Comparison of ENCODE assay signal across 10 cellular contexts in the genomic region with DNA sequence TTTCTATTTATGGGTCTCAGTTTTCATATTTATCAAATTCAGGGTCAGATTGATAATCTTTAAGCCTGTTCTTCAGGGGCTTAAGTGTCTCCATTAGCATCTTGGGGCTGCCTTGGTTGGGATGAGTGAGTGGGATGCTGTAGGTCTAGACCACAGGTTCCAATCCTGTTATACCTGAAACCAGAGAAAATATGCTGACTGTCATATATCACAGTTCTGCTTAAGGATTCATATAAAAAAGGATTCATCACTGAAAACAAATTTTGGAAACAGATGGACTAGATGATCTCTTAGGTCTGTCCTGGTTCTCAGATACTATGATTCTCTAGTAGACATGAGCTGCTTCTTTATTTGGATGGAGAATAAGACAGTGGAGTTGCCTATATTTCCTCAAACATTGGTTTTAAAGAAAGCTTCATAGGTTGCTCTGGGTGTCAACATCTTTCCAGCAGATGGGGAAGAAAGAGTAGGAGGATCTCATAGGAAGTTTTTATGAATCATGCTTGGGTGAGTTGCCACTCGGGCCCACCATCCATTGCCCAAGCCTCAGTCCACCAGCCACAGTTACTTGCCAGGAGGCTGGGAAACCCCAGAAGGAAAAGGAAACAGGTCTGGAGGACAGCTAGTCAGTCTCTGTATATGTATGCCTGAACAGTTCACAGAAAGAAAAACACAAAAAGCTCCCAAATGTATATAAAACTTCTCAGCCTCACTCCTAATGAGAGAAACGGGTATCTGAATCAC. TPM values are rescaled to one million over a fixed set of nuclear protein-coding genes. Genes with fewer than 3 reads are reported as not detected.
DNase-seq lines count a peak whose midpoint lies in the region; ATAC-seq and TF ChIP-seq lines count a peak whose summit lies in the region.
"Had no signal": no experiment of that assay in that cellular context is flagged by ENCODE, and none has a peak within 500 bp of the region (broad histone marks: within the 10 kb centered on the region; RNA-seq: fewer than 3 reads in every experiment).

No MANE protein-coding gene starts in this region.

- H3K4me3 ChIP-seq in AG10803 (ENCODE audit: low read length) (no peak overlapping the region), Peyer's patch (no peak overlapping the region)
- H3K4me3 ChIP-seq: coronary artery had no signal

- ATAC-seq in activated naive CD8-positive, alpha-beta T cell treated with anti-CD3 and anti-CD28 coated beads, Interleukin-2, amount 50 U/mL, for 24 hours = no peak
- ATAC-seq in HG03520 (IDR thresholded peaks at IDR 0.05; ENCODE audit: unreplicated experiment) (no peak), GM19351 (IDR thresholded peaks at IDR 0.05; ENCODE audit: unreplicated experiment) (no peak)

- H3K9me3 ChIP-seq in Peyer's patch = no peaks in the 10 kb centered on the region

- TF ChIP-seq CTCF in AG10803 (conservative IDR thresholded peaks at IDR 0.05; ENCODE audit: low read length) (no peak), Peyer's patch (IDR thresholded peaks at IDR 0.05) (no peak)

- peaks cover 6% of the 10 kb centered on the region for H3K9me3 Mint-ChIP-seq in activated naive CD8-positive, alpha-beta T cell treated with anti-CD3 and anti-CD28 coated beads, Interleukin-2, amount 50 U/mL, for 24 hours

- H3K27me3 ChIP-seq in Peyer's patch = no peaks in the 10 kb centered on the region

- H3K27ac ChIP-seq in Peyer's patch = no peak overlapping the region

- no peak for TF ChIP-seq POLR2A in Peyer's patch (IDR thresholded peaks at IDR 0.05)

- H3K4me1 ChIP-seq in Peyer's patch = peaks cover 0 to 8% (median 0%) of the 10 kb centered on the region in 4 donors

- peak overlapping the region; percentile 90 for H3K27ac Mint-ChIP-seq in activated naive CD8-positive, alpha-beta T cell treated with anti-CD3 and anti-CD28 coated beads, Interleukin-2, amount 50 U/mL, for 24 hours

- peaks cover 0 to 49% (median 0%) of the 10 kb centered on the region in 3 donors for H3K36me3 ChIP-seq in Peyer's patch

- peak; percentile 90 for DNase-seq in AG10803 (ENCODE audit: low read depth)
- DNase-seq in HK-2 (ENCODE audit: unreplicated experiment) = peak; percentile 44
- no peak for DNase-seq in activated naive CD8-positive, alpha-beta T cell treated with anti-CD3 and anti-CD28 coated beads, Interleukin-2, amount 50 U/mL, for 24 hours
- peak; percentile 49 for DNase-seq in kidney glomerular epithelial cell (lab: John Stamatoyannopoulos, UW)
- no peak for DNase-seq in Peyer's patch
- no peak for DNase-seq in dedifferentiated amniotic fluid mesenchymal stem cell (ENCODE audit: extremely low spot score)
- DNase-seq: DMS79 had no signal

- no peaks in the 10 kb centered on the region for H3K27me3 Mint-ChIP-seq in activated naive CD8-positive, alpha-beta T cell treated with anti-CD3 and anti-CD28 coated beads, Interleukin-2, amount 50 U/mL, for 24 hours

- peaks cover 28% of the 10 kb centered on the region for H3K4me1 Mint-ChIP-seq in activated naive CD8-positive, alpha-beta T cell treated with anti-CD3 and anti-CD28 coated beads, Interleukin-2, amount 50 U/mL, for 24 hours

- H3K4me3 Mint-ChIP-seq in activated naive CD8-positive, alpha-beta T cell treated with anti-CD3 and anti-CD28 coated beads, Interleukin-2, amount 50 U/mL, for 24 hours = peak overlapping the region; percentile 64

- peaks cover 53% of the 10 kb centered on the region for H3K36me3 Mint-ChIP-seq in activated naive CD8-positive, alpha-beta T cell treated with anti-CD3 and anti-CD28 coated beads, Interleukin-2, amount 50 U/mL, for 24 hours (ENCODE audit: low read depth)

RNA-seq across cellular contexts. Expression of a gene that starts 42.9 kb away (rescaled TPM):
- 10 to 100 TPM; 16.5 to 47.1 (median 38.8) TPM for total RNA-seq in Peyer's patch

Comparison
In these comparisons a context has a peak if more than half of its experiments do, and no peak if none do; other contexts are left out.
1. DNase-seq: peak in AG10803 (single experiment), HK-2 (single experiment) and kidney glomerular epithelial cell (single experiment); none in activated naive CD8-positive, alpha-beta T cell treated with anti-CD3 and anti-CD28 coated beads, Interleukin-2, amount 50 U/mL, for 24 hours (single experiment), Peyer's patch (0 of 3) and dedifferentiated amniotic fluid mesenchymal stem cell (single experiment).